In the genomic region with DNA sequence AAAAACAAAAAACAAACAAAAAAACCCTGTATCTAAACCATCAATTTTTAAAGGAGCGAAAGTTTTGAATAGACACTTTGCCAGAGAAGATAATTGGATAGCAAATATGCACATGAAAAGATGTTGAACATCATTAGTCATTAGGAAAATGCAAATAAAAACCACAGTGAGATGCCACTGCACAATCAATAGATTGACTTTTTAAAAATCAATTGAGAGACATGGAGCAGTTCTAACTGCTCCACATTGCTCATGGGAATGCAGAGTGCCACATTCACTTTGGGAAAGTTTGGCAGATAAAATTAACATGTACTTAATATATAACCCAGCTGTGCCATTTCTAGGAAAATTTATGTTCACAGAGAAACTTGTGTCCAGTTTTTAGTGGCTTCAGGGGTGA, we compare ENCODE assay signal across 30 cellular contexts. TPM values are rescaled to one million over a fixed set of nuclear protein-coding genes. Genes with fewer than 3 reads are reported as not detected.
DNase-seq lines count a peak whose midpoint lies in the region; ATAC-seq, FAIRE-seq and TF ChIP-seq lines count a peak whose summit lies in the region.
"Had no signal": no experiment of that assay in that cellular context is flagged by ENCODE, and none has a peak within 500 bp of the region (broad histone marks: within the 10 kb centered on the region; RNA-seq: fewer than 3 reads in every experiment).

No MANE protein-coding gene starts in this region.

- peak overlapping the region; percentile 58; the same call in 1 of the 2 replicates for H3K27ac ChIP-seq in VCaP
- H3K27ac ChIP-seq: esophagus muscularis mucosa, neural progenitor cell, pancreas, PC-9, thyroid gland, vagina had no signal

- TF ChIP-seq CTCF in VCaP (conservative IDR thresholded peaks at IDR 0.05), result no peak
- no peak for TF ChIP-seq CTCF in type B pancreatic cell (conservative IDR thresholded peaks at IDR 0.05)
- no peak for TF ChIP-seq CTCF in D721Med (IDR thresholded peaks at IDR 0.05; ENCODE audit: insufficient read depth, missing control alignments)

- H3K9me3 Mint-ChIP-seq in activated naive CD4-positive, alpha-beta T cell treated with anti-CD3 and anti-CD28 coated beads for 36 hours, result no peaks in the 10 kb centered on the region
- H3K9me3 Mint-ChIP-seq in dendritic cell treated with granulocyte-macrophage colony-stimulating factor and Interleukin-4, amounts not matched to agents 40 ng/mL and 50 ng/mL, for 4 days, result no peaks in the 10 kb centered on the region
- H3K9me3 Mint-ChIP-seq in type B pancreatic cell, result no peaks in the 10 kb centered on the region
- H3K9me3 Mint-ChIP-seq: activated naive CD4-positive, alpha-beta T cell treated with anti-CD3 and anti-CD28 coated beads, Interleukin-2, amount 50 U/mL, for 72 hours; GM23338; memory B cell; neural progenitor cell; T-helper 1 cell treated with Interleukin-12 subunit alpha and Interleukin-12 subunit beta and Interleukin-4 antibody, amounts not matched to agents 30 μg/mL and 1 μg/mL, for 36 hours had no signal

- intact Hi-C loops in activated naive CD4-positive, alpha-beta T cell treated with anti-CD3 and anti-CD28 coated beads for 36 hours (cut with micrococcal nuclease), result no loop called here
- intact Hi-C loops in dendritic cell treated with granulocyte-macrophage colony-stimulating factor and Interleukin-4, amounts not matched to agents 40 ng/mL and 50 ng/mL, for 4 days (cut with micrococcal nuclease), result no loop called here

- CTCF ChIA-PET in activated naive CD4-positive, alpha-beta T cell treated with anti-CD3 and anti-CD28 coated beads for 36 hours (lab: Charles Lee), result no interaction called here

- no peaks in the 10 kb centered on the region for H3K27me3 Mint-ChIP-seq in activated naive CD4-positive, alpha-beta T cell treated with anti-CD3 and anti-CD28 coated beads for 36 hours (ENCODE audit: low read depth)
- H3K27me3 Mint-ChIP-seq in dendritic cell treated with granulocyte-macrophage colony-stimulating factor and Interleukin-4, amounts not matched to agents 40 ng/mL and 50 ng/mL, for 4 days, result no peaks in the 10 kb centered on the region
- no peaks in the 10 kb centered on the region for H3K27me3 Mint-ChIP-seq in type B pancreatic cell
- H3K27me3 Mint-ChIP-seq: B cell, memory B cell had no signal

- H3K4me1 Mint-ChIP-seq in activated naive CD4-positive, alpha-beta T cell treated with anti-CD3 and anti-CD28 coated beads for 36 hours (ENCODE audit: low read depth), result peaks cover 44% of the 10 kb centered on the region
- H3K4me1 Mint-ChIP-seq in dendritic cell treated with granulocyte-macrophage colony-stimulating factor and Interleukin-4, amounts not matched to agents 40 ng/mL and 50 ng/mL, for 4 days (ENCODE audit: low read depth), result peaks cover 19% of the 10 kb centered on the region
- H3K4me1 Mint-ChIP-seq in type B pancreatic cell (ENCODE audit: unreplicated experiment), result no peaks in the 10 kb centered on the region
- H3K4me1 Mint-ChIP-seq: GM23338, neural progenitor cell had no signal

- peaks cover 22% of the 10 kb centered on the region for H3K36me3 Mint-ChIP-seq in activated naive CD4-positive, alpha-beta T cell treated with anti-CD3 and anti-CD28 coated beads for 36 hours (ENCODE audit: low read depth)
- H3K36me3 Mint-ChIP-seq in dendritic cell treated with granulocyte-macrophage colony-stimulating factor and Interleukin-4, amounts not matched to agents 40 ng/mL and 50 ng/mL, for 4 days (ENCODE audit: low read depth), result peaks cover 94% of the 10 kb centered on the region
- H3K36me3 Mint-ChIP-seq in type B pancreatic cell, result peaks cover 13% of the 10 kb centered on the region

- no peak overlapping the region for H3K4me3 Mint-ChIP-seq in activated naive CD4-positive, alpha-beta T cell treated with anti-CD3 and anti-CD28 coated beads for 36 hours
- no peak overlapping the region for H3K4me3 Mint-ChIP-seq in dendritic cell treated with granulocyte-macrophage colony-stimulating factor and Interleukin-4, amounts not matched to agents 40 ng/mL and 50 ng/mL, for 4 days
- no peak overlapping the region for H3K4me3 Mint-ChIP-seq in type B pancreatic cell
- H3K4me3 Mint-ChIP-seq: B cell; GM23338; memory B cell; neural progenitor cell; T-helper 1 cell treated with Interleukin-12 subunit alpha and Interleukin-12 subunit beta and Interleukin-4 antibody, amounts not matched to agents 30 μg/mL and 1 μg/mL, for 36 hours had no signal

- ATAC-seq in GM18909 (IDR thresholded peaks at IDR 0.05; ENCODE audit: poor library complexity, unreplicated experiment), result no peak
- ATAC-seq: GM23338, left lobe of liver had no signal

- FAIRE-seq in D721Med (lab: Jason Lieb, UNC), result no peak
- FAIRE-seq: islet of Langerhans, pancreas, TTC549 had no signal

- H3K27ac Mint-ChIP-seq in activated naive CD4-positive, alpha-beta T cell treated with anti-CD3 and anti-CD28 coated beads for 36 hours, result peak overlapping the region; percentile 35
- peak overlapping the region; percentile 21 for H3K27ac Mint-ChIP-seq in dendritic cell treated with granulocyte-macrophage colony-stimulating factor and Interleukin-4, amounts not matched to agents 40 ng/mL and 50 ng/mL, for 4 days
- peak overlapping the region; percentile 34 for H3K27ac Mint-ChIP-seq in type B pancreatic cell
- H3K27ac Mint-ChIP-seq: B cell, GM23338, memory B cell, neural progenitor cell had no signal

- DNase-seq in activated naive CD4-positive, alpha-beta T cell treated with anti-CD3 and anti-CD28 coated beads for 36 hours, result no peak
- DNase-seq in activated naive CD4-positive, alpha-beta T cell treated with Interleukin-2 at 50 U/mL for 16 hours, result no peak
- no peak for DNase-seq in type B pancreatic cell (ENCODE audit: extremely low spot score, unreplicated experiment)
- DNase-seq in stimulated activated CD8-positive, alpha-beta memory T cell treated with anti-CD3 and anti-CD28 coated beads, Interleukin-4, amount 100 ng/mL, for 48 hours, result no peak
- no peak for DNase-seq in D721Med (ENCODE audit: insufficient read length, low spot score)
- DNase-seq: caudate nucleus, foreskin fibroblast, Kasumi-1, NCI-H1417, NCI-H2081 treated with DMSO at 0.1 percent for 48 hours, NCI-H345, NCI-H69, pancreas, PC-9, SK-N-SH, thyroid gland had no signal

RNA-seq across cellular contexts. Expression of gene EIF2S1, which starts 12.7 kb away (rescaled TPM):
- total RNA-seq in activated naive CD4-positive, alpha-beta T cell treated with anti-CD3 and anti-CD28 coated beads for 36 hours, result 100 to 1,000 TPM; 186 to 196 TPM
- 88.1 and 99.1 TPM in 2 replicates for total RNA-seq in type B pancreatic cell (ENCODE audit: low replicate concordance)

RNA-seq across cellular contexts. Expression of gene ATP6V1D, which starts 13.2 kb away (rescaled TPM):
- total RNA-seq in activated naive CD4-positive, alpha-beta T cell treated with anti-CD3 and anti-CD28 coated beads for 36 hours, result 10 to 100 TPM; 16.5 to 19.9 TPM
- 52.8 and 60.1 TPM in 2 replicates for total RNA-seq in type B pancreatic cell (ENCODE audit: low replicate concordance)

RNA-seq across cellular contexts. Expression of gene PLEK2, which starts 39.1 kb away (rescaled TPM):
- total RNA-seq in activated naive CD4-positive, alpha-beta T cell treated with anti-CD3 and anti-CD28 coated beads for 36 hours, result 1 to 10 TPM; 2.2 to 3.2 TPM
- total RNA-seq in type B pancreatic cell (ENCODE audit: low replicate concordance), result 1.2 TPM in 1 of 2 replicates, not detected in the other
- total RNA-seq: B cell had no signal
